ENCODE assay signal across 1 cellular context in the genomic region with DNA sequence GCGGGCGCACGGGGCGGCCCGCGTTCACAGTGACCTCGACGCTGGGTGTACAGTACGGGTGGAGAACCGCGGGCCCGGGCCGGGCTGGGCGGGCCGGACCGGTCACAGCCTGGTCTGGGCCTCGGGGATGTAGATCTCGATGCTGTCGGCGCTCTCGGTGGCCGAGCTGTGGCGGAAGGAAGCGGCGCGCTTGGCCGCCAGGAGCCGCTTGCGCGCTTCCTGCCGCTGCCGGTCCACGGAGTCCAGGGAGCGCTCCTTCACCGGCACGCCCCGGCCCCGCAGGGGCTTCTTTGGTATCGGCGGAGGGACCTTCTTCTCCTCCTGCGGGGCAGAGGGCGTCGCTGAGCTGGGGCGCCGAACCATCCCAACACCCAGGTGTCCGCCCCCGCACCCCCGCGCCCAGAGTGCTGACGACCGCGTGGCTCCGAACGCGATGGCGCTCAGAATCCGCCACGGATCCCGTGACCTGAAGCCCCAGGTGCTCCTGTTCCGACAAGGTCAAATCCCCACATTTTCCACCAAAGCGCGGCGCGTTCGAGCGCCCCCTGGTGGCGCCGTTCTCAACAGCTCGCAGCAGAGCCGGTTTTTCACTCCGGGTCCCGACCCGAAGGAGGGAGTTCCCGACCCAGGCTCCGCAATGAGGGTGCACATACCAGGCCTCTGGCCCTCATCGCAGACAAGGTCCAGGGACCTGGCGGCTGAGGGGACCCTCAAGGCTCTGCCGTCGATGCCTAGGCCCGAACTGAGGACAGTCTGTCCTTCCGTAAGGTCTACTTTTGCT.
TF ChIP-seq lines count a peak whose summit lies in the region.

No MANE protein-coding gene starts in this region.

TF ChIP-seq in K562, 482 proteins besides CTCF, POLR2A, EP300 and RAD21 (continued from another document and continues in another):
- TF ChIP-seq, protein P1, sequence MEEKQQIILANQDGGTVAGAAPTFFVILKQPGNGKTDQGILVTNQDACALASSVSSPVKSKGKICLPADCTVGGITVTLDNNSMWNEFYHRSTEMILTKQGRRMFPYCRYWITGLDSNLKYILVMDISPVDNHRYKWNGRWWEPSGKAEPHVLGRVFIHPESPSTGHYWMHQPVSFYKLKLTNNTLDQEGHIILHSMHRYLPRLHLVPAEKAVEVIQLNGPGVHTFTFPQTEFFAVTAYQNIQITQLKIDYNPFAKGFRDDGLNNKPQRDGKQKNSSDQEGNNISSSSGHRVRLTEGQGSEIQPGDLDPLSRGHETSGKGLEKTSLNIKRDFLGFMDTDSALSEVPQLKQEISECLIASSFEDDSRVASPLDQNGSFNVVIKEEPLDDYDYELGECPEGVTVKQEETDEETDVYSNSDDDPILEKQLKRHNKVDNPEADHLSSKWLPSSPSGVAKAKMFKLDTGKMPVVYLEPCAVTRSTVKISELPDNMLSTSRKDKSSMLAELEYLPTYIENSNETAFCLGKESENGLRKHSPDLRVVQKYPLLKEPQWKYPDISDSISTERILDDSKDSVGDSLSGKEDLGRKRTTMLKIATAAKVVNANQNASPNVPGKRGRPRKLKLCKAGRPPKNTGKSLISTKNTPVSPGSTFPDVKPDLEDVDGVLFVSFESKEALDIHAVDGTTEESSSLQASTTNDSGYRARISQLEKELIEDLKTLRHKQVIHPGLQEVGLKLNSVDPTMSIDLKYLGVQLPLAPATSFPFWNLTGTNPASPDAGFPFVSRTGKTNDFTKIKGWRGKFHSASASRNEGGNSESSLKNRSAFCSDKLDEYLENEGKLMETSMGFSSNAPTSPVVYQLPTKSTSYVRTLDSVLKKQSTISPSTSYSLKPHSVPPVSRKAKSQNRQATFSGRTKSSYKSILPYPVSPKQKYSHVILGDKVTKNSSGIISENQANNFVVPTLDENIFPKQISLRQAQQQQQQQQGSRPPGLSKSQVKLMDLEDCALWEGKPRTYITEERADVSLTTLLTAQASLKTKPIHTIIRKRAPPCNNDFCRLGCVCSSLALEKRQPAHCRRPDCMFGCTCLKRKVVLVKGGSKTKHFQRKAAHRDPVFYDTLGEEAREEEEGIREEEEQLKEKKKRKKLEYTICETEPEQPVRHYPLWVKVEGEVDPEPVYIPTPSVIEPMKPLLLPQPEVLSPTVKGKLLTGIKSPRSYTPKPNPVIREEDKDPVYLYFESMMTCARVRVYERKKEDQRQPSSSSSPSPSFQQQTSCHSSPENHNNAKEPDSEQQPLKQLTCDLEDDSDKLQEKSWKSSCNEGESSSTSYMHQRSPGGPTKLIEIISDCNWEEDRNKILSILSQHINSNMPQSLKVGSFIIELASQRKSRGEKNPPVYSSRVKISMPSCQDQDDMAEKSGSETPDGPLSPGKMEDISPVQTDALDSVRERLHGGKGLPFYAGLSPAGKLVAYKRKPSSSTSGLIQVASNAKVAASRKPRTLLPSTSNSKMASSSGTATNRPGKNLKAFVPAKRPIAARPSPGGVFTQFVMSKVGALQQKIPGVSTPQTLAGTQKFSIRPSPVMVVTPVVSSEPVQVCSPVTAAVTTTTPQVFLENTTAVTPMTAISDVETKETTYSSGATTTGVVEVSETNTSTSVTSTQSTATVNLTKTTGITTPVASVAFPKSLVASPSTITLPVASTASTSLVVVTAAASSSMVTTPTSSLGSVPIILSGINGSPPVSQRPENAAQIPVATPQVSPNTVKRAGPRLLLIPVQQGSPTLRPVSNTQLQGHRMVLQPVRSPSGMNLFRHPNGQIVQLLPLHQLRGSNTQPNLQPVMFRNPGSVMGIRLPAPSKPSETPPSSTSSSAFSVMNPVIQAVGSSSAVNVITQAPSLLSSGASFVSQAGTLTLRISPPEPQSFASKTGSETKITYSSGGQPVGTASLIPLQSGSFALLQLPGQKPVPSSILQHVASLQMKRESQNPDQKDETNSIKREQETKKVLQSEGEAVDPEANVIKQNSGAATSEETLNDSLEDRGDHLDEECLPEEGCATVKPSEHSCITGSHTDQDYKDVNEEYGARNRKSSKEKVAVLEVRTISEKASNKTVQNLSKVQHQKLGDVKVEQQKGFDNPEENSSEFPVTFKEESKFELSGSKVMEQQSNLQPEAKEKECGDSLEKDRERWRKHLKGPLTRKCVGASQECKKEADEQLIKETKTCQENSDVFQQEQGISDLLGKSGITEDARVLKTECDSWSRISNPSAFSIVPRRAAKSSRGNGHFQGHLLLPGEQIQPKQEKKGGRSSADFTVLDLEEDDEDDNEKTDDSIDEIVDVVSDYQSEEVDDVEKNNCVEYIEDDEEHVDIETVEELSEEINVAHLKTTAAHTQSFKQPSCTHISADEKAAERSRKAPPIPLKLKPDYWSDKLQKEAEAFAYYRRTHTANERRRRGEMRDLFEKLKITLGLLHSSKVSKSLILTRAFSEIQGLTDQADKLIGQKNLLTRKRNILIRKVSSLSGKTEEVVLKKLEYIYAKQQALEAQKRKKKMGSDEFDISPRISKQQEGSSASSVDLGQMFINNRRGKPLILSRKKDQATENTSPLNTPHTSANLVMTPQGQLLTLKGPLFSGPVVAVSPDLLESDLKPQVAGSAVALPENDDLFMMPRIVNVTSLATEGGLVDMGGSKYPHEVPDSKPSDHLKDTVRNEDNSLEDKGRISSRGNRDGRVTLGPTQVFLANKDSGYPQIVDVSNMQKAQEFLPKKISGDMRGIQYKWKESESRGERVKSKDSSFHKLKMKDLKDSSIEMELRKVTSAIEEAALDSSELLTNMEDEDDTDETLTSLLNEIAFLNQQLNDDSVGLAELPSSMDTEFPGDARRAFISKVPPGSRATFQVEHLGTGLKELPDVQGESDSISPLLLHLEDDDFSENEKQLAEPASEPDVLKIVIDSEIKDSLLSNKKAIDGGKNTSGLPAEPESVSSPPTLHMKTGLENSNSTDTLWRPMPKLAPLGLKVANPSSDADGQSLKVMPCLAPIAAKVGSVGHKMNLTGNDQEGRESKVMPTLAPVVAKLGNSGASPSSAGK (IDR thresholded peaks at IDR 0.05), result peak; percentile 87
- TF ChIP-seq ZNF445 (CRISPR knock-in tag; IDR thresholded peaks at IDR 0.05; ENCODE audit: low read depth), result no peak
- TF ChIP-seq, protein P2, sequence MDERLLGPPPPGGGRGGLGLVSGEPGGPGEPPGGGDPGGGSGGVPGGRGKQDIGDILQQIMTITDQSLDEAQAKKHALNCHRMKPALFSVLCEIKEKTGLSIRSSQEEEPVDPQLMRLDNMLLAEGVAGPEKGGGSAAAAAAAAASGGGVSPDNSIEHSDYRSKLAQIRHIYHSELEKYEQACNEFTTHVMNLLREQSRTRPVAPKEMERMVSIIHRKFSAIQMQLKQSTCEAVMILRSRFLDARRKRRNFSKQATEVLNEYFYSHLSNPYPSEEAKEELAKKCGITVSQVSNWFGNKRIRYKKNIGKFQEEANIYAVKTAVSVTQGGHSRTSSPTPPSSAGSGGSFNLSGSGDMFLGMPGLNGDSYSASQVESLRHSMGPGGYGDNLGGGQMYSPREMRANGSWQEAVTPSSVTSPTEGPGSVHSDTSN (CRISPR knock-in tag; IDR thresholded peaks at IDR 0.05; ENCODE audit: low read depth), result no peak
- TF ChIP-seq, protein P2 (tag; conservative IDR thresholded peaks at IDR 0.05; ENCODE audit: low read depth), result no peak
- no peak for TF ChIP-seq TAF15 (IDR thresholded peaks at IDR 0.05; ENCODE audit: low read depth, low read length)
- TF ChIP-seq HDAC2 (IDR thresholded peaks at IDR 0.05), result 0 out of 2 replicates have a peak, but pooled peaks have one; percentile 33
- TF ChIP-seq GTF2E2 (tag; IDR thresholded peaks at IDR 0.05), result no peak
- TF ChIP-seq CHD2 (IDR thresholded peaks at IDR 0.05; ENCODE audit: low read depth, low read length), result no peak
- TF ChIP-seq ETV6 (IDR thresholded peaks at IDR 0.05; ENCODE audit: borderline replicate concordance in 1 of 2, low read depth in 2 of 2, low read length in 1 of 2), result no peak
- TF ChIP-seq ETV6 (CRISPR knock-in tag; IDR thresholded peaks at IDR 0.05; ENCODE audit: borderline replicate concordance), result no peak
- TF ChIP-seq PURB (CRISPR knock-in tag; IDR thresholded peaks at IDR 0.05; ENCODE audit: low read depth), result no peak
- no peak for TF ChIP-seq GABPB2 (CRISPR knock-in tag; conservative IDR thresholded peaks at IDR 0.05)
- TF ChIP-seq, protein P3, sequence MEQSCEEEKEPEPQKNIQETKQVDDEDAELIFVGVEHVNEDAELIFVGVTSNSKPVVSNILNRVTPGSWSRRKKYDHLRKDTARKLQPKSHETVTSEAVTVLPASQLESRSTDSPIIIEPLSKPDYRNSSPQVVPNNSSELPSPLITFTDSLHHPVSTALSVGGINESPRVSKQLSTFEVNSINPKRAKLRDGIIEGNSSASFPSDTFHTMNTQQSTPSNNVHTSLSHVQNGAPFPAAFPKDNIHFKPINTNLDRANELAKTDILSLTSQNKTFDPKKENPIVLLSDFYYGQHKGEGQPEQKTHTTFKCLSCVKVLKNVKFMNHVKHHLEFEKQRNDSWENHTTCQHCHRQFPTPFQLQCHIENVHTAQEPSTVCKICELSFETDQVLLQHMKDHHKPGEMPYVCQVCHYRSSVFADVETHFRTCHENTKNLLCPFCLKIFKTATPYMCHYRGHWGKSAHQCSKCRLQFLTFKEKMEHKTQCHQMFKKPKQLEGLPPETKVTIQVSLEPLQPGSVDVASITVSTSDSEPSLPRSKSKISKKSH (CRISPR knock-in tag; IDR thresholded peaks at IDR 0.05), result no peak
- no peak for TF ChIP-seq ZKSCAN3 (CRISPR knock-in tag; IDR thresholded peaks at IDR 0.05)
- no peak for TF ChIP-seq NONO (IDR thresholded peaks at IDR 0.05; ENCODE audit: low read depth in 2 of 2, low read length in 1 of 2)
- no peak for TF ChIP-seq NCOA2 (IDR thresholded peaks at IDR 0.05; ENCODE audit: partially characterized antibody in 2 of 2)
- no peak for TF ChIP-seq PHB2 (IDR thresholded peaks at IDR 0.05; ENCODE audit: low read depth)
- no peak for TF ChIP-seq DACH1 (IDR thresholded peaks at IDR 0.05; ENCODE audit: partially characterized antibody)
- TF ChIP-seq CC2D1A (IDR thresholded peaks at IDR 0.05), result peak; percentile 46; the same call in 1 of the 2 replicates
- TF ChIP-seq BCOR (IDR thresholded peaks at IDR 0.05), result peak; percentile 44; the same call in 1 of the 2 replicates
- TF ChIP-seq FOXK2 (conservative IDR thresholded peaks at IDR 0.05 in 1 of 2, IDR thresholded peaks at IDR 0.05 in 1 of 2; ENCODE audit: low read depth in 2 of 2), result no peak
- TF ChIP-seq, protein P4, sequence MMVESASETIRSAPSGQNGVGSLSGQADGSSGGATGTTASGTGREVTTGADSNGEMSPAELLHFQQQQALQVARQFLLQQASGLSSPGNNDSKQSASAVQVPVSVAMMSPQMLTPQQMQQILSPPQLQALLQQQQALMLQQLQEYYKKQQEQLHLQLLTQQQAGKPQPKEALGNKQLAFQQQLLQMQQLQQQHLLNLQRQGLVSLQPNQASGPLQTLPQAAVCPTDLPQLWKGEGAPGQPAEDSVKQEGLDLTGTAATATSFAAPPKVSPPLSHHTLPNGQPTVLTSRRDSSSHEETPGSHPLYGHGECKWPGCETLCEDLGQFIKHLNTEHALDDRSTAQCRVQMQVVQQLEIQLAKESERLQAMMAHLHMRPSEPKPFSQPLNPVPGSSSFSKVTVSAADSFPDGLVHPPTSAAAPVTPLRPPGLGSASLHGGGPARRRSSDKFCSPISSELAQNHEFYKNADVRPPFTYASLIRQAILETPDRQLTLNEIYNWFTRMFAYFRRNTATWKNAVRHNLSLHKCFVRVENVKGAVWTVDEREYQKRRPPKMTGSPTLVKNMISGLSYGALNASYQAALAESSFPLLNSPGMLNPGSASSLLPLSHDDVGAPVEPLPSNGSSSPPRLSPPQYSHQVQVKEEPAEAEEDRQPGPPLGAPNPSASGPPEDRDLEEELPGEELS (CRISPR knock-in tag; IDR thresholded peaks at IDR 0.05; ENCODE audit: borderline replicate concordance), result no peak
- TF ChIP-seq, protein P5, sequence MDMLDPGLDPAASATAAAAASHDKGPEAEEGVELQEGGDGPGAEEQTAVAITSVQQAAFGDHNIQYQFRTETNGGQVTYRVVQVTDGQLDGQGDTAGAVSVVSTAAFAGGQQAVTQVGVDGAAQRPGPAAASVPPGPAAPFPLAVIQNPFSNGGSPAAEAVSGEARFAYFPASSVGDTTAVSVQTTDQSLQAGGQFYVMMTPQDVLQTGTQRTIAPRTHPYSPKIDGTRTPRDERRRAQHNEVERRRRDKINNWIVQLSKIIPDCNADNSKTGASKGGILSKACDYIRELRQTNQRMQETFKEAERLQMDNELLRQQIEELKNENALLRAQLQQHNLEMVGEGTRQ (CRISPR knock-in tag; IDR thresholded peaks at IDR 0.05), result no peak
- TF ChIP-seq POLR3A (IDR thresholded peaks at IDR 0.05; ENCODE audit: borderline replicate concordance, extremely low read depth, insufficient read depth, insufficient read length), result no peak
- TF ChIP-seq NFRKB (IDR thresholded peaks at IDR 0.05; ENCODE audit: low read depth), result no peak
- no peak for TF ChIP-seq HMG20B (CRISPR knock-in tag; IDR thresholded peaks at IDR 0.05)
- TF ChIP-seq JUN (IDR thresholded peaks at IDR 0.05; ENCODE audit: borderline replicate concordance, low read depth, low read length), result no peak
- TF ChIP-seq JUN (CRISPR knock-in tag; IDR thresholded peaks at IDR 0.05; ENCODE audit: borderline replicate concordance), result 0 out of 2 replicates have a peak, but pooled peaks have one; percentile 33
- TF ChIP-seq ZNF696 (CRISPR knock-in tag; conservative IDR thresholded peaks at IDR 0.05), result no peak
- TF ChIP-seq FOXJ3 (CRISPR knock-in tag; IDR thresholded peaks at IDR 0.05), result no peak
- TF ChIP-seq CEBPG (CRISPR knock-in tag; IDR thresholded peaks at IDR 0.05), result no peak
- TF ChIP-seq CEBPG (tag; conservative IDR thresholded peaks at IDR 0.05 in 1 of 2, IDR thresholded peaks at IDR 0.05 in 1 of 2), result no peak
- TF ChIP-seq ZNF778 (CRISPR knock-in tag; IDR thresholded peaks at IDR 0.05), result no peak
- no peak for TF ChIP-seq TAL1 (IDR thresholded peaks at IDR 0.05)
- TF ChIP-seq, protein P6, sequence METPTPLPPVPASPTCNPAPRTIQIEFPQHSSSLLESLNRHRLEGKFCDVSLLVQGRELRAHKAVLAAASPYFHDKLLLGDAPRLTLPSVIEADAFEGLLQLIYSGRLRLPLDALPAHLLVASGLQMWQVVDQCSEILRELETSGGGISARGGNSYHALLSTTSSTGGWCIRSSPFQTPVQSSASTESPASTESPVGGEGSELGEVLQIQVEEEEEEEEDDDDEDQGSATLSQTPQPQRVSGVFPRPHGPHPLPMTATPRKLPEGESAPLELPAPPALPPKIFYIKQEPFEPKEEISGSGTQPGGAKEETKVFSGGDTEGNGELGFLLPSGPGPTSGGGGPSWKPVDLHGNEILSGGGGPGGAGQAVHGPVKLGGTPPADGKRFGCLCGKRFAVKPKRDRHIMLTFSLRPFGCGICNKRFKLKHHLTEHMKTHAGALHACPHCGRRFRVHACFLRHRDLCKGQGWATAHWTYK (CRISPR knock-in tag; IDR thresholded peaks at IDR 0.05), result no peak
- no peak for TF ChIP-seq MYBL2 (IDR thresholded peaks at IDR 0.05; ENCODE audit: low read depth)
- no peak for TF ChIP-seq MYBL2 (CRISPR knock-in tag; IDR thresholded peaks at IDR 0.05; ENCODE audit: borderline replicate concordance)
- peak; percentile 85 for TF ChIP-seq CTBP1 (IDR thresholded peaks at IDR 0.05; ENCODE audit: borderline replicate concordance)
- TF ChIP-seq ZNF699 (CRISPR knock-in tag; IDR thresholded peaks at IDR 0.05; ENCODE audit: insufficient replicate concordance), result no peak
- TF ChIP-seq ZNF644 (tag; IDR thresholded peaks at IDR 0.05; ENCODE audit: low read depth), result no peak
- peak; percentile 91 for TF ChIP-seq EGR1 (conservative IDR thresholded peaks at IDR 0.05)
- TF ChIP-seq PTTG1 (tag; IDR thresholded peaks at IDR 0.05; ENCODE audit: low read depth), result no peak
